ENCODE assay signal across 32 cellular contexts in the genomic region with DNA sequence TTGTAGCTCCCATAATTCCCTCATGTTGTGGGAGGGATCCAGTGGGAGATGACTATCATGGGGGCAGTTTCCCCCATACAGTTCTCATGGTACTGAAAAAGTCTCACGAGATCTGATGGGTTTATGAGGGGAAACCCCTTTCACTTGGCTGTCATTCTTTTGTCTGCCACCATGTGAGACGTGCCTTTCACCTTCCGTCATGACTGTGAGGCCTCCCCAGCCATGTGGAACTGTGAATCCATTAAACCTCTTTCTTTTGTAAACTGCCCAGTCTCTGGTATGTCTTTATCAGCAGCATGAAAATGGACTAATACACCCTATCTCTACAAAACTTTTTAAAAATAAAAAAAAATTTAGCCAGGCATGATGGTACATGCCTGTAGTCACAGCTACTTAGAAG. TPM values are rescaled to one million over a fixed set of nuclear protein-coding genes. Genes with fewer than 3 reads are reported as not detected.
"Had no signal": no experiment of that assay in that cellular context is flagged by ENCODE, and none has a peak within 500 bp of the region (broad histone marks: within the 10 kb centered on the region; RNA-seq: fewer than 3 reads in every experiment).

No MANE protein-coding gene starts in this region.

- H3K36me3 ChIP-seq: brain microvascular endothelial cell, esophagus muscularis mucosa, gastrocnemius medialis, heart left ventricle had no signal

- FAIRE-seq: astrocyte, bronchial epithelial cell, colon had no signal

- H3K4me1 ChIP-seq: esophagus muscularis mucosa, foreskin keratinocyte, gastrocnemius medialis, heart left ventricle had no signal

- H3K4me3 Mint-ChIP-seq: activated CD4-positive, alpha-beta memory T cell treated with anti-CD3 and anti-CD28 coated beads, Interleukin-2, amount 10 ng/mL, durations not matched to agents 7 days and 5 days; activated CD8-positive, alpha-beta memory T cell treated with anti-CD3 and anti-CD28 coated beads, Interleukin-2, amount 10 ng/mL, durations not matched to agents 7 days and 5 days; activated naive CD8-positive, alpha-beta T cell; activated T-helper 1 cell treated with anti-CD3 and anti-CD28 coated beads, Interleukin-12 subunit alpha, Interleukin-12 subunit beta, Interleukin-2, Interleukin-4 antibody, amounts not matched to agents 30 ng/mL and 10 ng/mL and 1 ng/mL, durations not matched to agents 14 hours and 24 hours and 36 hours; effector memory CD8-positive, alpha-beta T cell had no signal

- H3K9me3 Mint-ChIP-seq: activated CD4-positive, alpha-beta memory T cell treated with anti-CD3 and anti-CD28 coated beads, Interleukin-2, amount 10 ng/mL, durations not matched to agents 7 days and 5 days; activated T-helper 1 cell treated with anti-CD3 and anti-CD28 coated beads, Interleukin-12 subunit alpha, Interleukin-12 subunit beta, Interleukin-2, Interleukin-4 antibody, amounts not matched to agents 30 ng/mL and 10 ng/mL and 1 ng/mL, durations not matched to agents 14 hours and 24 hours and 36 hours; activated T-helper 2 cell treated with anti-CD3 and anti-CD28 coated beads, Interferon-gamma antibody, Interleukin-2, Interleukin-4, amounts not matched to agents 10 μg/mL and 5 μg/mL and 100 μg/mL, durations not matched to agents 14 hours and 24 hours and 36 hours; effector memory CD8-positive, alpha-beta T cell had no signal

- H3K4me3 ChIP-seq: esophagus muscularis mucosa, gastrocnemius medialis, heart left ventricle had no signal

- H3K27ac Mint-ChIP-seq: activated CD4-positive, alpha-beta memory T cell treated with anti-CD3 and anti-CD28 coated beads, Interleukin-2, amount 10 ng/mL, durations not matched to agents 7 days and 5 days; activated CD8-positive, alpha-beta memory T cell treated with anti-CD3 and anti-CD28 coated beads, Interleukin-2, amount 10 ng/mL, durations not matched to agents 7 days and 5 days; activated naive CD8-positive, alpha-beta T cell; activated T-helper 1 cell treated with anti-CD3 and anti-CD28 coated beads, Interleukin-12 subunit alpha, Interleukin-12 subunit beta, Interleukin-2, Interleukin-4 antibody, amounts not matched to agents 30 ng/mL and 10 ng/mL and 1 ng/mL, durations not matched to agents 14 hours and 24 hours and 36 hours; activated T-helper 2 cell treated with anti-CD3 and anti-CD28 coated beads, Interferon-gamma antibody, Interleukin-2, Interleukin-4, amounts not matched to agents 10 μg/mL and 5 μg/mL and 100 μg/mL, durations not matched to agents 14 hours and 24 hours and 36 hours; effector memory CD8-positive, alpha-beta T cell had no signal

- DNase-seq: activated CD4-positive, alpha-beta memory T cell treated with anti-CD3 and anti-CD28 coated beads, Interleukin-2, amount 10 ng/mL, durations not matched to agents 7 days and 5 days; activated CD4-positive, alpha-beta T cell treated with anti-CD3 and anti-CD28 coated beads for 48 hours; activated CD4-positive, alpha-beta T cell treated with anti-CD3 and anti-CD28 coated beads, Interleukin-2, amount 50 U/mL, for 4 hours; activated CD4-positive, CD25-positive, alpha-beta regulatory T cell; activated CD4-positive, CD25-positive, alpha-beta regulatory T cell treated with anti-CD3 and anti-CD28 coated beads, Interleukin-2, amount 50 U/mL, for 72 hours; activated CD8-positive, alpha-beta memory T cell treated with anti-CD3 and anti-CD28 coated beads, Interleukin-2, amount 10 ng/mL, durations not matched to agents 7 days and 5 days; activated CD8-positive, alpha-beta memory T cell treated with anti-CD3 and anti-CD28 coated beads, Interleukin-2, amount 50 U/mL, for 4 hours; activated effector memory CD4-positive, alpha-beta T cell treated with anti-CD3 and anti-CD28 coated beads, Interleukin-2, amount 50 U/mL, for 16 hours; activated naive CD4-positive, alpha-beta T cell treated with anti-CD3 and anti-CD28 coated beads, Interleukin-2, amount 50 U/mL, for 16 hours; activated T-cell treated with anti-CD3 and anti-CD28 coated beads, Interleukin-2, amount 50 U/mL, for 1 hour; activated T-cell treated with anti-CD3 and anti-CD28 coated beads, Interleukin-2, amount 50 U/mL, for 48 hours; amniotic stem cell; anterior cingulate cortex; brain microvascular endothelial cell; cortex of kidney; dermis blood vessel endothelial cell; effector CD4-positive, alpha-beta T cell; effector memory CD8-positive, alpha-beta T cell; erythroblast; gastrocnemius medialis; glutamatergic neuron; heart left ventricle; T-helper 2 cell had no signal

- ATAC-seq: activated CD8-positive, alpha-beta memory T cell treated with anti-CD3 and anti-CD28 coated beads, Interleukin-2, amount 10 ng/mL, durations not matched to agents 7 days and 5 days; effector memory CD8-positive, alpha-beta T cell; foreskin keratinocyte; gastrocnemius medialis; heart left ventricle had no signal

- H3K27ac ChIP-seq: brain microvascular endothelial cell, esophagus muscularis mucosa, foreskin keratinocyte, gastrocnemius medialis, heart left ventricle had no signal

- H3K36me3 Mint-ChIP-seq: activated CD8-positive, alpha-beta memory T cell treated with anti-CD3 and anti-CD28 coated beads, Interleukin-2, amount 10 ng/mL, durations not matched to agents 7 days and 5 days; activated naive CD8-positive, alpha-beta T cell had no signal

- H3K4me1 Mint-ChIP-seq: activated CD4-positive, alpha-beta memory T cell treated with anti-CD3 and anti-CD28 coated beads, Interleukin-2, amount 10 ng/mL, durations not matched to agents 7 days and 5 days; activated CD8-positive, alpha-beta memory T cell treated with anti-CD3 and anti-CD28 coated beads, Interleukin-2, amount 10 ng/mL, durations not matched to agents 7 days and 5 days had no signal

- H3K9me3 ChIP-seq: esophagus muscularis mucosa, gastrocnemius medialis, heart left ventricle had no signal

RNA-seq across cellular contexts. Expression of a gene that starts 41.6 kb away (rescaled TPM):
- total RNA-seq: activated CD4-positive, alpha-beta memory T cell treated with anti-CD3 and anti-CD28 coated beads, Interleukin-2, amount 10 ng/mL, durations not matched to agents 7 days and 5 days; activated T-helper 1 cell treated with anti-CD3 and anti-CD28 coated beads, Interleukin-12 subunit alpha, Interleukin-12 subunit beta, Interleukin-2, Interleukin-4 antibody, amounts not matched to agents 30 ng/mL and 10 ng/mL and 1 ng/mL, durations not matched to agents 14 hours and 24 hours and 36 hours; dermis blood vessel endothelial cell; T-helper 1 cell treated with Interleukin-12 subunit alpha and Interleukin-12 subunit beta and Interleukin-4 antibody, amounts not matched to agents 30 ng/mL and 1 ng/mL, for 36 hours had no signal
